9 cellular contexts compared by ENCODE assay signal in the genomic region with DNA sequence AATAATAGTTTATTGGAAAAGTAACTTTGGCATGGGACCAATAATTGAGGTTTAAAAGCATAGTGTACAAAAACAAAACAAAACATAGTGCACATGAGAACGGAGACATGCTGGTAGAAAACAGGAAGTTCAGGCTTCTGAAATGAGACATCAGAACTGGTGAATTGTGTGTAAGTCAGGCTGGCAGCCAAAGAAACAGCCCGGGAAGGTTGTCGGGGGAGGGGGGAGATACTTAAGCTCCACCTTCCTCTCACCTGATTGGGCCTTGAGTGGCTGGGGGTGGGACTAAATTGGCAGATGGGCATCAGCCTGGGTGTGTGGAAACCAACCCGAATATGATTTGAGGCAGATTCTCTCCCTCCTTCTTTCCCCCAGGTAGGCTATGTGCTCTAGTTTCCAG.
DNase-seq lines count a peak whose midpoint lies in the region; ATAC-seq and TF ChIP-seq lines count a peak whose summit lies in the region.
"Had no signal": no experiment of that assay in that cellular context is flagged by ENCODE, and none has a peak within 500 bp of the region (broad histone marks: within the 10 kb centered on the region; RNA-seq: fewer than 3 reads in every experiment).

No MANE protein-coding gene starts in this region.

- no peak overlapping the region for H3K4me3 ChIP-seq in OCI-LY7 (ENCODE audit: low read depth, low read length, poor library complexity, severe bottlenecking)
- H3K4me3 ChIP-seq in spleen = no peak overlapping the region

- no peak for TF ChIP-seq POLR2A in spleen (IDR thresholded peaks at IDR 0.05)

- H3K9me2 ChIP-seq in OCI-LY7 (ENCODE audit: insufficient read depth, low read length) = no peaks in the 10 kb centered on the region

- peaks cover 34% of the 10 kb centered on the region for H3K4me1 ChIP-seq in OCI-LY7 (ENCODE audit: insufficient read depth, low read length, poor library complexity, severe bottlenecking)
- peaks cover 0 to 21% (median 0%) of the 10 kb centered on the region in 6 donors for H3K4me1 ChIP-seq in spleen

- no peak overlapping the region for H3K27ac Mint-ChIP-seq in activated T-cell treated with anti-CD3 and anti-CD28 coated beads, Interleukin-2, amount 50 U/mL, for 72 hours

- H3K4me2 ChIP-seq in OCI-LY7 (ENCODE audit: low read length) = no peak overlapping the region

- BruUV-seq in OCI-LY7 (replicated peaks; lab: Mats Ljungman, UMichigan) = no TSS peak

- DNase-seq in activated T-cell treated with anti-CD3 and anti-CD28 coated beads, Interleukin-2, amount 50 U/mL, for 72 hours = peak; percentile 38 to 40
- DNase-seq in activated T-cell treated with anti-CD3 and anti-CD28 coated beads for 4 hours (no peak), OCI-LY7 (ENCODE audit: low spot score) (peak; percentile 42), iPS DF 19.7 (ENCODE audit: low read depth, low spot score) (peak; percentile 38), spleen (no peak)
- no peak for DNase-seq in activated effector memory CD4-positive, alpha-beta T cell treated with anti-CD3 and anti-CD28 coated beads, Interleukin-2, amount 50 U/mL, for 16 hours

- H4K20me1 ChIP-seq in OCI-LY7 (ENCODE audit: insufficient read depth, low read length) = no peaks in the 10 kb centered on the region

- H3K27ac ChIP-seq in OCI-LY7 (ENCODE audit: low read depth, low read length, poor library complexity, severe bottlenecking) (no peak overlapping the region), spleen (no peak overlapping the region)
- H3K27ac ChIP-seq: VCaP had no signal

- H3K79me2 ChIP-seq in OCI-LY7 (ENCODE audit: insufficient read depth, low read depth, low read length) = no peaks in the 10 kb centered on the region

- intact Hi-C loops in OCI-LY7 (cut with micrococcal nuclease; ENCODE audit: unreplicated experiment) (loop anchor here (10.0 kb wide), 1 partner anchor 47 kb away; no protein-coding TSS in a partner anchor), spleen (cut with DNase I; ENCODE audit: low total_unique reads) (no loop called here)

- H3K36me3 ChIP-seq in OCI-LY7 (ENCODE audit: insufficient read depth, low read length) (no peaks in the 10 kb centered on the region), spleen (no peaks in the 10 kb centered on the region)

- H3K9me3 Mint-ChIP-seq in activated T-cell treated with anti-CD3 and anti-CD28 coated beads, Interleukin-2, amount 50 U/mL, for 72 hours = no peaks in the 10 kb centered on the region

- POLR2A ChIA-PET in OCI-LY7 (lab: Charles Lee) = interaction anchor here (0.6 to 1.2 kb wide), 5 partner anchors 8 to 573 kb away, joined by 3 to 7 read pairs (median 3); a partner anchor contains a TSS

- H3K9me3 ChIP-seq in OCI-LY7 (ENCODE audit: low read length) (no peaks in the 10 kb centered on the region), spleen (no peaks in the 10 kb centered on the region)

- CTCF ChIA-PET in OCI-LY7 (lab: Charles Lee; ENCODE audit: unreplicated experiment) = no interaction called here

- peaks cover 7% of the 10 kb centered on the region for H3K4me1 Mint-ChIP-seq in activated T-cell treated with anti-CD3 and anti-CD28 coated beads, Interleukin-2, amount 50 U/mL, for 72 hours (ENCODE audit: low read depth)

- H3K27me3 ChIP-seq in spleen (replicated peaks in 1 of 7) = no peaks in the 10 kb centered on the region

- H3K4me3 Mint-ChIP-seq in activated T-cell treated with anti-CD3 and anti-CD28 coated beads, Interleukin-2, amount 50 U/mL, for 72 hours = no peak overlapping the region

- ATAC-seq in activated T-cell treated with anti-CD3 and anti-CD28 coated beads, Interleukin-2, amount 50 U/mL, for 72 hours (replicated peaks in 1 of 2) = peak; percentile 66 to 82
- ATAC-seq in HG02678 (IDR thresholded peaks at IDR 0.05; ENCODE audit: unreplicated experiment) (peak; percentile 85), GM19455 (IDR thresholded peaks at IDR 0.05; ENCODE audit: unreplicated experiment) (no peak)

- TF ChIP-seq CTCF in OCI-LY7 (conservative IDR thresholded peaks at IDR 0.05; ENCODE audit: low read length) = no peak
- no peak for TF ChIP-seq CTCF in spleen (IDR thresholded peaks at IDR 0.05 in 8 of 11, conservative IDR thresholded peaks at IDR 0.05 in 3 of 11)

- 16 to 35% (median 27%) methylated on average over 4 of the region's 4 CpGs for WGBS in spleen, 5 donors

- H3K27me3 Mint-ChIP-seq in activated T-cell treated with anti-CD3 and anti-CD28 coated beads, Interleukin-2, amount 50 U/mL, for 72 hours (ENCODE audit: low read depth) = peaks cover 14% of the 10 kb centered on the region

- no peaks in the 10 kb centered on the region for H3K36me3 Mint-ChIP-seq in activated T-cell treated with anti-CD3 and anti-CD28 coated beads, Interleukin-2, amount 50 U/mL, for 72 hours (ENCODE audit: insufficient read depth in 2 of 2)

- no peak overlapping the region for H2AFZ ChIP-seq in OCI-LY7 (ENCODE audit: low read length)

Comparison
In these comparisons a context has a peak if more than half of its experiments do, and no peak if none do; other contexts are left out.
1. DNase-seq: peak in activated T-cell treated with anti-CD3 and anti-CD28 coated beads, Interleukin-2, amount 50 U/mL, for 72 hours (2 of 2), OCI-LY7 (single experiment) and iPS DF 19.7 (single experiment); none in activated T-cell treated with anti-CD3 and anti-CD28 coated beads for 4 hours (single experiment), spleen (single experiment) and activated effector memory CD4-positive, alpha-beta T cell treated with anti-CD3 and anti-CD28 coated beads, Interleukin-2, amount 50 U/mL, for 16 hours (single experiment).